In the genomic region with DNA sequence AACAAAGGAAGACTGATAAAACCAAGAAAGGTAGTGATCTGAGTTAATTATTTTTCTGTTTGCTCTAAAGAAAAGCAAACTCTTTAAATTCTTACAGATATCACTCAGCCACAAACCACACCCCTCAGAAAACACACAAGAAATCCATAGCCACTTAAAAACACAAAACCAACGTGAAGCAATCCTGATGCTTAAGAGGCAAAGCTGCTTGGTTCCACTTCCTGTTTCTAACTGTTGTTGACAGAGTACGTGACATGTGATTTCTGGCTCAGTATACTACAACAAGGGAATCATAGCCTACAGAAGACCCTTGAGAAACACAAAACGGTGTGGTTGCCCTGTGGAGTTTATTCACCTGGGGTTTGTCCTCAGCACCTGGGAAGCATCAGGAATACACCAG, we compare ENCODE assay signal across 9 cellular contexts.
DNase-seq lines count a peak whose midpoint lies in the region; ATAC-seq and TF ChIP-seq lines count a peak whose summit lies in the region.
"Had no signal": no experiment of that assay in that cellular context is flagged by ENCODE, and none has a peak within 500 bp of the region (broad histone marks: within the 10 kb centered on the region; RNA-seq: fewer than 3 reads in every experiment).

No MANE protein-coding gene starts in this region.

- POLR2A ChIA-PET in activated CD8-positive, alpha-beta T cell treated with anti-CD3 and anti-CD28 coated beads for 36 hours (lab: Charles Lee), result no interaction called here

- H3K27ac Mint-ChIP-seq in activated CD8-positive, alpha-beta T cell treated with anti-CD3 and anti-CD28 coated beads for 36 hours, result no peak overlapping the region

- no peak overlapping the region for H3K4me3 Mint-ChIP-seq in activated CD8-positive, alpha-beta T cell treated with anti-CD3 and anti-CD28 coated beads for 36 hours

- no peaks in the 10 kb centered on the region for H3K4me1 Mint-ChIP-seq in activated CD8-positive, alpha-beta T cell treated with anti-CD3 and anti-CD28 coated beads for 36 hours (ENCODE audit: low read depth)

- TF ChIP-seq CTCF in activated CD8-positive, alpha-beta T cell treated with anti-CD3 and anti-CD28 coated beads for 36 hours (IDR thresholded peaks at IDR 0.05), result no peak

- CTCF ChIA-PET in activated CD8-positive, alpha-beta T cell treated with anti-CD3 and anti-CD28 coated beads for 36 hours (lab: Charles Lee), result interaction anchor here (0.6 to 0.7 kb wide), 2 partner anchors 242 to 509 kb away, joined by 3 read pairs; no protein-coding TSS in a partner anchor

- H3K36me3 Mint-ChIP-seq in activated CD8-positive, alpha-beta T cell treated with anti-CD3 and anti-CD28 coated beads for 36 hours (ENCODE audit: low read depth), result no peaks in the 10 kb centered on the region

- ATAC-seq in GM21423 (IDR thresholded peaks at IDR 0.05; ENCODE audit: unreplicated experiment) (peak; percentile 65), sciatic nerve (peak; percentile 72)
- no peak for ATAC-seq in activated CD8-positive, alpha-beta T cell treated with anti-CD3 and anti-CD28 coated beads for 36 hours

- intact Hi-C loops in activated CD8-positive, alpha-beta T cell treated with anti-CD3 and anti-CD28 coated beads for 36 hours (cut with micrococcal nuclease), result no loop called here
- intact Hi-C loops in sciatic nerve (cut with DNase I), result no loop called here

- peak; percentile 93 for DNase-seq in DMS53 treated with DMSO at 0.1 percent for 48 hours (lab: John Stamatoyannopoulos, UW; ENCODE audit: unreplicated experiment)
- peak; percentile 68 for DNase-seq in LHCN-M2 (ENCODE audit: low read depth)
- DNase-seq in activated CD8-positive, alpha-beta T cell treated with anti-CD3 and anti-CD28 coated beads for 36 hours, result peak; percentile 3
- no peak for DNase-seq in sciatic nerve (ENCODE audit: low spot score)
- no peak for DNase-seq in effector CD8-positive, alpha-beta T cell (lab: John Stamatoyannopoulos, UW)
- no peak for DNase-seq in NK-92 treated with Interleukin-12 subunit alpha and Interleukin-12 subunit beta, amount 100 ng/mL, for 24 hours (lab: John Stamatoyannopoulos, UW)
- DNase-seq in activated CD4-positive, alpha-beta T cell treated with anti-CD3 and anti-CD28 coated beads for 4 hours, result no peak
- DNase-seq: right cardiac atrium had no signal

- peaks cover 1% of the 10 kb centered on the region for H3K27me3 Mint-ChIP-seq in activated CD8-positive, alpha-beta T cell treated with anti-CD3 and anti-CD28 coated beads for 36 hours

- H3K9me3 Mint-ChIP-seq in activated CD8-positive, alpha-beta T cell treated with anti-CD3 and anti-CD28 coated beads for 36 hours, result peaks cover 4% of the 10 kb centered on the region

Comparison
In these comparisons a context has a peak if more than half of its experiments do, and no peak if none do; other contexts are left out.
1. DNase-seq: peak in DMS53 treated with DMSO at 0.1 percent for 48 hours (single experiment), LHCN-M2 (single experiment) and activated CD8-positive, alpha-beta T cell treated with anti-CD3 and anti-CD28 coated beads for 36 hours (single experiment); none in sciatic nerve (single experiment), effector CD8-positive, alpha-beta T cell (single experiment), NK-92 treated with Interleukin-12 subunit alpha and Interleukin-12 subunit beta, amount 100 ng/mL, for 24 hours (single experiment) and activated CD4-positive, alpha-beta T cell treated with anti-CD3 and anti-CD28 coated beads for 4 hours (0 of 2).